Comparison of ENCODE assay signal across 1 cellular context in genomic region chr11:15864021-15864805, GRCh38.
TF ChIP-seq lines count a peak whose summit lies in the region.

No MANE protein-coding gene starts in this region.

TF ChIP-seq in H1, 55 proteins besides CTCF, POLR2A, EP300 and RAD21:
- TF ChIP-seq JUND (IDR thresholded peaks at IDR 0.05; ENCODE audit: low read length) (no peak), CBX8 (IDR thresholded peaks at IDR 0.05; ENCODE audit: borderline replicate concordance, low read depth, low read length) (no peak), TCF12 (IDR thresholded peaks at IDR 0.05; ENCODE audit: low read depth, low read length) (no peak), TAF7 (optimal IDR thresholded peaks at IDR 0.05; ENCODE audit: borderline replicate concordance, low read depth, low read length) (no peak), CTBP2 (IDR thresholded peaks at IDR 0.05; ENCODE audit: borderline replicate concordance, insufficient read depth, insufficient read length, low read length) (no peak), TEAD4 (IDR thresholded peaks at IDR 0.05; ENCODE audit: low read depth, low read length) (no peak), MAX (IDR thresholded peaks at IDR 0.05) (no peak), SRF (IDR thresholded peaks at IDR 0.05; ENCODE audit: low read depth, low read length) (no peak), SAP30 (IDR thresholded peaks at IDR 0.05; ENCODE audit: insufficient read depth, insufficient replicate concordance, low read length) (no peak), HDAC6 (IDR thresholded peaks at IDR 0.05; ENCODE audit: low read depth, low read length) (no peak), GABPA (IDR thresholded peaks at IDR 0.05; ENCODE audit: borderline replicate concordance, insufficient read depth, low read length) (no peak), BCL11A (IDR thresholded peaks at IDR 0.05; ENCODE audit: low read depth in 2 of 2, low read length in 2 of 2) (no peak), RXRA (IDR thresholded peaks at IDR 0.05; ENCODE audit: insufficient read depth, low read depth, low read length) (no peak), KDM5A (IDR thresholded peaks at IDR 0.05; ENCODE audit: low read length) (no peak), EGR1 (IDR thresholded peaks at IDR 0.05; ENCODE audit: borderline replicate concordance, low read depth, low read length) (no peak), POU5F1 (IDR thresholded peaks at IDR 0.05; ENCODE audit: low read depth, low read length) (no peak)
